1 cellular context compared by ENCODE assay signal in the genomic region with DNA sequence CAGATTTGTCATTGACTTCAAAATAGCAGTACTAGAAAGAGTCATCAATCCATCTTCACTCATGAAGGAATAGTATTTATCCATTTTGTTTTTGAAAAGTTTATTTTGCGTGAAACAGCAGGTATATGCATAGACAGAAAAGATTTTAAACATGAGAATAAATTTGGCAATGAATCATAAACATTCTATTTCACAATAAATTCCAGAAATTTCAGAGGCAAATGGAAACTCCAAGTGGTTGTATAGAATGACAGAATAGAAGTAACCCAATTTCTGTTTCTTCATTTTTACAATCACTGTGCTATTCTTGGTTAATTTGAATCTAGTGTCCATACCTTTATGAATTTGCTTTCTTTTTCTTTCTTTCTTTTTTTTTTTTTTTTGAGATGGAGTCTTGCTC.
A peak's percentile ranks its signal among the peaks of the same experiment; 100 is the strongest.
TF ChIP-seq lines count a peak whose summit lies in the region.

No MANE protein-coding gene starts in this region.

TF ChIP-seq in IMR-90, 13 proteins besides CTCF, POLR2A, EP300 and RAD21:
- no peak for TF ChIP-seq MXI1 (IDR thresholded peaks at IDR 0.05; ENCODE audit: borderline replicate concordance, low read depth, low read length)
- TF ChIP-seq CEBPB (IDR thresholded peaks at IDR 0.05; ENCODE audit: low read depth, low read length), result peak; percentile 52; the same call in 1 of the 2 replicates
- TF ChIP-seq BHLHE40 (IDR thresholded peaks at IDR 0.05; ENCODE audit: low read depth, low read length), result no peak
